Comparison of ENCODE assay signal across 27 cellular contexts in the genomic region with DNA sequence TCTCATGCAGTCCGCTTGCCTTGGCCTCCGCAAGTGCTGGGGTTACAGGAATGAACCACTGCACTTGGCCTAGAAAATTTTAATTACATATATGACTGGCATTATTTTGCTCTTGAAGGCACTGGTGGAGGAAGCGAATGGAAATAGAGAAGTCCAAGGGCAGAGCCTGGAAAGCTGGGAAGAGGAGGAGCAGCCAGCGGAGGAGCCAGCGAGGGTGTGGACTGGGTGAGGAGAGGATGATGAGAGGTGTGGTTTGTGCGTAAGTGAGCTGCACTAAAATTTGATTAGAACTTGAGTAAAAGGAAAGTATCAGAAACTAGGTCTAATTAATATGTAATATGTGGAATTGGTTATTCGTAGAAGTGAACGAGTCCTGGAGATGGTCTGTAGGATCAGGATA.
"Had no signal": no experiment of that assay in that cellular context is flagged by ENCODE, and none has a peak within 500 bp of the region (broad histone marks: within the 10 kb centered on the region; RNA-seq: fewer than 3 reads in every experiment).

No MANE protein-coding gene starts in this region.

- FAIRE-seq: astrocyte had no signal

- H3K27ac Mint-ChIP-seq: activated CD8-positive, alpha-beta T cell treated with anti-CD3 and anti-CD28 coated beads for 36 hours; activated naive CD8-positive, alpha-beta T cell; activated T-cell treated with anti-CD3 and anti-CD28 coated beads, Interleukin-2, amount 50 U/mL, for 72 hours; brain had no signal

- H3K27me3 ChIP-seq: MG63 had no signal

- ATAC-seq: activated CD8-positive, alpha-beta T cell treated with anti-CD3 and anti-CD28 coated beads for 36 hours; activated T-cell treated with anti-CD3 and anti-CD28 coated beads, Interleukin-2, amount 50 U/mL, for 72 hours; Panc1; Right ventricle myocardium inferior had no signal

- H3K4me3 ChIP-seq: MG63 had no signal

- H3K27me3 Mint-ChIP-seq: activated CD8-positive, alpha-beta T cell treated with anti-CD3 and anti-CD28 coated beads for 36 hours; activated naive CD8-positive, alpha-beta T cell; brain had no signal

- H3K27ac ChIP-seq: VCaP had no signal

- DNase-seq: activated CD4-positive, alpha-beta T cell treated with anti-CD3 and anti-CD28 coated beads, Interleukin-2, amount 50 U/mL, for 1 hour; activated CD4-positive, CD25-positive, alpha-beta regulatory T cell; activated CD8-positive, alpha-beta memory T cell treated with anti-CD3 and anti-CD28 coated beads, Interleukin-2, amount 50 U/mL, for 4 hours; activated CD8-positive, alpha-beta T cell treated with anti-CD3 and anti-CD28 coated beads for 36 hours; activated naive CD4-positive, alpha-beta T cell treated with Interleukin-2 at 50 U/mL for 16 hours; activated T-cell treated with anti-CD3 and anti-CD28 coated beads, Interleukin-2, amount 50 U/mL, for 72 hours; amygdala; MG63; MV-4-11; NCI-H1092 treated with DMSO at 0.1 percent for 48 hours; NCI-H1417 treated with DMSO at 0.1 percent for 48 hours; NCI-H1694; NCI-H2029; NCI-H345; NCI-H510A; NCI-H526 treated with DMSO at 0.1 percent for 48 hours; NK-92 treated with Interleukin-12 subunit alpha and Interleukin-12 subunit beta, amount 100 ng/mL, for 24 hours; OCI-M1; RPMI8226; SK-N-SH; T-helper 1 cell had no signal

- H3K9me3 ChIP-seq: MG63, SK-N-SH had no signal

- H3K4me2 ChIP-seq: SK-N-SH had no signal

- H3K4me3 Mint-ChIP-seq: activated CD8-positive, alpha-beta T cell treated with anti-CD3 and anti-CD28 coated beads for 36 hours; activated naive CD8-positive, alpha-beta T cell; activated T-cell treated with anti-CD3 and anti-CD28 coated beads, Interleukin-2, amount 50 U/mL, for 72 hours; brain had no signal

- H3K9ac ChIP-seq: SK-N-SH had no signal
